Comparison of ENCODE assay signal across 19 cellular contexts in the genomic region with DNA sequence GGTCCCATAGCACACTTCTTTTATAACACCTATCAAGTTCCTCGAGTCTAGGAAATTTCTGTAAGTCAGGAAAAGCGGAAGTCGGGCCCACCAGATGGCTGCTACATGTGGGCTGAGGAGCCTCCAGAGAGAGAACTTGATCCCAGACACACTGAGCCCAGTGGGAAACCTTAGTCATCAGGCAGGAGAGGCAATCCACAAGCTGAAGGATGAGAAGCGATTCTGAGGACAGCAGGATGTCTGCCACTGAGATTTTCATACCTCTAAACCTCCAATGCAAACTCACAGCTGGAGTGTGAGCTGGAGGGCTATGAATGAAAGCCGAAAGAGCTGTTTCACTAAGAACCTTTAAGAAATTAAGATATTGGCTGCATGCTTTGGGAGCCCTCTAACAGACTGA.
"Had no signal": no experiment of that assay in that cellular context is flagged by ENCODE, and none has a peak within 500 bp of the region (broad histone marks: within the 10 kb centered on the region; RNA-seq: fewer than 3 reads in every experiment).

No MANE protein-coding gene starts in this region.

- H3K36me3 ChIP-seq: brain microvascular endothelial cell, esophagus squamous epithelium, left ventricle myocardium inferior, right atrium auricular region, transverse colon had no signal

- ATAC-seq: activated CD4-positive, CD25-positive, alpha-beta regulatory T cell treated with anti-CD3 and anti-CD28 coated beads, Interleukin-2, amount 50 U/mL, for 24 hours; mucosa of descending colon; naive thymus-derived CD8-positive, alpha-beta T cell; stimulated activated naive CD8-positive, alpha-beta T cell treated with anti-CD3 and anti-CD28 coated beads, Interleukin-15, Interleukin-2, amounts not matched to agents 100 U/mL and 50 U/mL, for 24 hours; T-cell had no signal

- FAIRE-seq: endothelial cell of umbilical vein, keratinocyte had no signal

- H3K27ac ChIP-seq: brain microvascular endothelial cell, esophagus squamous epithelium, left ventricle myocardium inferior, right atrium auricular region, skin epidermis, transverse colon had no signal

- H3K9me3 ChIP-seq: esophagus squamous epithelium, left ventricle myocardium inferior, mucosa of descending colon, right atrium auricular region, transverse colon had no signal

- H3K27me3 ChIP-seq: brain microvascular endothelial cell, esophagus squamous epithelium, right atrium auricular region, transverse colon had no signal

- H3K4me3 ChIP-seq: esophagus squamous epithelium, left ventricle myocardium inferior, mucosa of descending colon, right atrium auricular region, skin epidermis, transverse colon had no signal

- H3K4me1 ChIP-seq: esophagus squamous epithelium, left ventricle myocardium inferior, right atrium auricular region, transverse colon had no signal

- DNase-seq: activated naive CD4-positive, alpha-beta T cell; activated naive CD8-positive, alpha-beta T cell treated with anti-CD3 and anti-CD28 coated beads, Interleukin-2, amount 10 ng/mL, durations not matched to agents 7 days and 5 days; brain microvascular endothelial cell; cortex of kidney; effector CD4-positive, alpha-beta T cell; esophagus squamous epithelium; left ventricle myocardium inferior; mucosa of descending colon; naive thymus-derived CD8-positive, alpha-beta T cell; stimulated activated CD4-positive, alpha-beta T cell treated with anti-CD3 and anti-CD28 coated beads, Interleukin-4, amount 100 ng/mL, for 24 hours; stimulated activated naive CD8-positive, alpha-beta T cell treated with anti-CD3 and anti-CD28 coated beads, Interleukin-15, Interleukin-2, amounts not matched to agents 100 U/mL and 50 U/mL, for 24 hours; T-cell; T-helper 9 cell; transverse colon had no signal
